ENCODE assay signal across 1 cellular context in genomic region chr19:5625641-5626040, GRCh38.
TF ChIP-seq lines count a peak whose summit lies in the region.

No MANE protein-coding gene starts in this region.

TF ChIP-seq in A549, 52 proteins besides CTCF, POLR2A, EP300 and RAD21:
- no peak for TF ChIP-seq REST (IDR thresholded peaks at IDR 0.05)
- TF ChIP-seq CBX2 (IDR thresholded peaks at IDR 0.05; ENCODE audit: borderline replicate concordance, low read depth) = no peak
- no peak for TF ChIP-seq FOSB (CRISPR knock-in tag; IDR thresholded peaks at IDR 0.05)
- no peak for TF ChIP-seq TP53 (CRISPR knock-in tag; IDR thresholded peaks at IDR 0.05)
- TF ChIP-seq PBX3 (IDR thresholded peaks at IDR 0.05) = no peak
- no peak for TF ChIP-seq JUN (IDR thresholded peaks at IDR 0.05)
- TF ChIP-seq KDM1A (IDR thresholded peaks at IDR 0.05; ENCODE audit: low read depth) = no peak
- TF ChIP-seq NFE2L2 (conservative IDR thresholded peaks at IDR 0.05; ENCODE audit: low read length) = no peak
- no peak for TF ChIP-seq MAX (IDR thresholded peaks at IDR 0.05)
- TF ChIP-seq GATA3 (IDR thresholded peaks at IDR 0.05; ENCODE audit: borderline replicate concordance) = no peak
- TF ChIP-seq EHMT2 (IDR thresholded peaks at IDR 0.05; ENCODE audit: low read depth) = no peak
- no peak for TF ChIP-seq E2F6 (IDR thresholded peaks at IDR 0.05; ENCODE audit: borderline replicate concordance, low read depth)
TF ChIP-seq in A549: peak in this region for 0.
